Comparison of ENCODE assay signal across 11 cellular contexts in genomic region chr9:123326662-123327093, GRCh38. TPM values are rescaled to one million over a fixed set of nuclear protein-coding genes. Genes with fewer than 3 reads are reported as not detected.
DNase-seq lines count a peak whose midpoint lies in the region; ATAC-seq and TF ChIP-seq lines count a peak whose summit lies in the region.
"Had no signal": no experiment of that assay in that cellular context is flagged by ENCODE, and none has a peak within 500 bp of the region (broad histone marks: within the 10 kb centered on the region; RNA-seq: fewer than 3 reads in every experiment).

No MANE protein-coding gene starts in this region.

- no peak overlapping the region for H2AFZ ChIP-seq in OCI-LY1 (ENCODE audit: low read length)

- peak overlapping the region; percentile 37; the same call in 1 of the 2 replicates for H3K4me2 ChIP-seq in OCI-LY1 (ENCODE audit: low read length)

- H3K4me3 Mint-ChIP-seq in Caco-2 (ENCODE audit: unreplicated experiment) (no peak overlapping the region), chondrocyte (ENCODE audit: unreplicated experiment) (no peak overlapping the region)
- H3K4me3 Mint-ChIP-seq: neural crest cell had no signal

- H3K36me3 ChIP-seq in OCI-LY1 (ENCODE audit: insufficient read depth, low read length) = no peaks in the 10 kb centered on the region
- no peaks in the 10 kb centered on the region for H3K36me3 ChIP-seq in Caco-2 (ENCODE audit: control insufficient read depth, insufficient read depth, low read length)
- H3K36me3 ChIP-seq: SJSA1 had no signal

- no TSS peak for BruUV-seq in Caco-2 (replicated peaks; lab: Mats Ljungman, UMichigan)

- peak; percentile 52 for ATAC-seq in GM21786 (IDR thresholded peaks at IDR 0.05; ENCODE audit: unreplicated experiment)

- H3K27ac ChIP-seq in OCI-LY1 (ENCODE audit: low read depth, low read length, poor library complexity, severe bottlenecking) = peak overlapping the region; percentile 88
- H3K27ac ChIP-seq: SJSA1 had no signal

- H3K36me3 Mint-ChIP-seq in Caco-2 (ENCODE audit: insufficient read depth, unreplicated experiment) (no peaks in the 10 kb centered on the region), chondrocyte (ENCODE audit: low read depth) (no peaks in the 10 kb centered on the region)

- intact Hi-C loops in Caco-2 (cut with micrococcal nuclease; ENCODE audit: unreplicated experiment) = no loop called here

- H3K9me3 ChIP-seq in OCI-LY1 (ENCODE audit: low read length) (no peaks in the 10 kb centered on the region), Caco-2 (no peaks in the 10 kb centered on the region)
- H3K9me3 ChIP-seq: SJSA1 had no signal

- DNase-seq in Daoy (ENCODE audit: low read depth) (peak; percentile 49), midbrain (lab: John Stamatoyannopoulos, UW) (peak; percentile 30), Caco-2 (no peak), NCI-H187 (lab: John Stamatoyannopoulos, UW) (no peak), chondrocyte (ENCODE audit: low spot score) (no peak), GF-D8 (lab: John Stamatoyannopoulos, UW) (no peak)

- H3K79me2 ChIP-seq in OCI-LY1 (ENCODE audit: insufficient read depth, low read length) = no peaks in the 10 kb centered on the region

- H3K27ac Mint-ChIP-seq in Caco-2 (ENCODE audit: unreplicated experiment) (no peak overlapping the region), chondrocyte (ENCODE audit: unreplicated experiment) (no peak overlapping the region)

- no peaks in the 10 kb centered on the region for H3K9me3 Mint-ChIP-seq in Caco-2 (ENCODE audit: unreplicated experiment)
- H3K9me3 Mint-ChIP-seq in chondrocyte (ENCODE audit: low read depth) = no peaks in the 10 kb centered on the region
- H3K9me3 Mint-ChIP-seq: neural crest cell had no signal

- no peak overlapping the region for H3K4me3 ChIP-seq in OCI-LY1 (ENCODE audit: low read depth, low read length, poor library complexity, severe bottlenecking)
- H3K4me3 ChIP-seq in Caco-2 (ENCODE audit: low read depth, low read length) = no peak overlapping the region
- H3K4me3 ChIP-seq: SJSA1 had no signal

- POLR2A ChIA-PET in Caco-2 (lab: Charles Lee) = no interaction called here

- H3K9ac ChIP-seq in OCI-LY1 (ENCODE audit: low read length) = peak overlapping the region; percentile 39; the same call in 1 of the 2 replicates

- no peaks in the 10 kb centered on the region for H3F3A ChIP-seq in OCI-LY1 (ENCODE audit: insufficient read depth, low read length)

- TF ChIP-seq CTCF in OCI-LY1 (IDR thresholded peaks at IDR 0.05; ENCODE audit: low read length) (no peak), Caco-2 (IDR thresholded peaks at IDR 0.05; ENCODE audit: insufficient read depth in 1 of 2, low read depth in 1 of 2, low read length in 1 of 2, severe bottlenecking in 1 of 2, unreplicated experiment in 1 of 2) (no peak), chondrocyte (IDR thresholded peaks at IDR 0.05) (no peak)

- no peaks in the 10 kb centered on the region for H4K20me1 ChIP-seq in OCI-LY1 (ENCODE audit: insufficient read depth, low read length)

- H3K27me3 ChIP-seq in OCI-LY1 (ENCODE audit: insufficient read depth, low read length) (no peaks in the 10 kb centered on the region), Caco-2 (replicated peaks; ENCODE audit: control insufficient read depth, insufficient read depth, low read length) (no peaks in the 10 kb centered on the region)
- H3K27me3 ChIP-seq: SJSA1 had no signal

- CTCF ChIA-PET in Caco-2 (lab: Charles Lee) = interaction anchor here (1.3 kb wide), 1 partner anchor 58 kb away, joined by 4 read pairs; no protein-coding TSS in a partner anchor

- H3K4me1 ChIP-seq in OCI-LY1 (ENCODE audit: insufficient read depth, low read length, severe bottlenecking) = peaks cover 72% of the 10 kb centered on the region
- 0 out of 2 replicates have a peak, but pooled peaks cover 10% of the 10 kb centered on the region for H3K4me1 ChIP-seq in Caco-2
- H3K4me1 ChIP-seq: SJSA1 had no signal

- no peaks in the 10 kb centered on the region for H3K27me3 Mint-ChIP-seq in Caco-2 (ENCODE audit: insufficient read depth, unreplicated experiment)
- peaks cover 6% of the 10 kb centered on the region for H3K27me3 Mint-ChIP-seq in chondrocyte (ENCODE audit: low read depth)

- H3K4me1 Mint-ChIP-seq in Caco-2 (ENCODE audit: low read depth, unreplicated experiment) (peaks cover 20% of the 10 kb centered on the region), chondrocyte (ENCODE audit: low read depth) (peaks cover 14% of the 10 kb centered on the region)

- H3K9me2 ChIP-seq in OCI-LY1 (ENCODE audit: low read depth, low read length) = no peaks in the 10 kb centered on the region

RNA-seq across cellular contexts. Expression of gene CRB2, which starts 29.3 kb away (rescaled TPM):
- total RNA-seq in Daoy (2014; rRNA removed; shearing (Covaris generic)) = 0.11 TPM in 1 of 2 replicates, not detected in the other
- 0.34 and 0.56 TPM in 2 replicates for total RNA-seq in Caco-2 (2022)
- 0.07 TPM in 1 of 3 replicates, not detected in the others for total RNA-seq in chondrocyte
- total RNA-seq: bronchial epithelial cell, SJSA1 had no signal

RNA-seq across cellular contexts. Expression of gene STRBP, which starts 58.3 kb away (rescaled TPM):
- total RNA-seq in Daoy (2014; rRNA removed; shearing (Covaris generic)) = 43.1 and 44.6 TPM in 2 replicates
- total RNA-seq in Caco-2 (2022) = 41.2 and 43.5 TPM in 2 replicates
- 11.7 to 13.8 TPM (median 13.5 TPM) in 3 replicates for total RNA-seq in chondrocyte

Comparison
In these comparisons a context has a peak if more than half of its experiments do, and no peak if none do; other contexts are left out.
1. DNase-seq: peak in Daoy (single experiment) and midbrain (single experiment); none in Caco-2 (0 of 2), NCI-H187 (0 of 2), chondrocyte (single experiment) and GF-D8 (single experiment).